29 cellular contexts compared by ENCODE assay signal in genomic region chr13:49827336-49827735, GRCh38.
"Had no signal": no experiment of that assay in that cellular context is flagged by ENCODE, and none has a peak within 500 bp of the region (broad histone marks: within the 10 kb centered on the region; RNA-seq: fewer than 3 reads in every experiment).

No MANE protein-coding gene starts in this region.

- H3K9me3 ChIP-seq: colonic mucosa, gastrocnemius medialis, gastroesophageal sphincter had no signal

- H3K27me3 ChIP-seq: colonic mucosa, gastrocnemius medialis, gastroesophageal sphincter, heart left ventricle, hepatocyte had no signal

- H2AFZ ChIP-seq: hepatocyte had no signal

- H3K4me1 Mint-ChIP-seq: endodermal cell had no signal

- H3K27ac ChIP-seq: colonic mucosa, coronary artery, dorsolateral prefrontal cortex, epithelial cell of prostate, esophagus muscularis mucosa, esophagus squamous epithelium, foreskin keratinocyte, gastrocnemius medialis, gastroesophageal sphincter, heart left ventricle, heart right ventricle, hepatocyte had no signal

- H3K4me3 Mint-ChIP-seq: dendritic cell treated with granulocyte-macrophage colony-stimulating factor and Interleukin-4, amounts not matched to agents 40 ng/mL and 50 ng/mL, for 4 days; effector memory CD8-positive, alpha-beta T cell; endodermal cell had no signal

- H3K4me1 ChIP-seq: colonic mucosa, esophagus muscularis mucosa, foreskin keratinocyte, gastrocnemius medialis, gastroesophageal sphincter, heart left ventricle, heart right ventricle had no signal

- FAIRE-seq: colon, endometrium, endothelial cell of umbilical vein, frontal cortex had no signal

- H3K4me2 ChIP-seq: hepatocyte had no signal

- H3K36me3 ChIP-seq: colonic mucosa, esophagus muscularis mucosa, esophagus squamous epithelium, gastrocnemius medialis, gastroesophageal sphincter, heart left ventricle, heart right ventricle had no signal

- H3K27ac Mint-ChIP-seq: effector memory CD8-positive, alpha-beta T cell; endodermal cell had no signal

- ATAC-seq: effector memory CD8-positive, alpha-beta T cell; esophagus mucosa; foreskin keratinocyte; gastrocnemius medialis; gastroesophageal sphincter; heart left ventricle; heart right ventricle had no signal

- H3K79me2 ChIP-seq: hepatocyte had no signal

- DNase-seq: colonic mucosa; cortex of kidney; dorsolateral prefrontal cortex; effector CD4-positive, alpha-beta T cell; effector CD8-positive, alpha-beta T cell; effector memory CD4-positive, alpha-beta T cell; effector memory CD8-positive, alpha-beta T cell; endodermal cell; erythroblast; esophagus squamous epithelium; foreskin fibroblast; foreskin keratinocyte; foreskin melanocyte; gastrocnemius medialis; glutamatergic neuron; head of caudate nucleus; heart left ventricle; heart right ventricle had no signal

- H3K4me3 ChIP-seq: colonic mucosa, coronary artery, dorsolateral prefrontal cortex, esophagus muscularis mucosa, esophagus squamous epithelium, gastrocnemius medialis, gastroesophageal sphincter, heart left ventricle, heart right ventricle, hepatocyte had no signal
